ENCODE assay signal across 8 cellular contexts in the genomic region with DNA sequence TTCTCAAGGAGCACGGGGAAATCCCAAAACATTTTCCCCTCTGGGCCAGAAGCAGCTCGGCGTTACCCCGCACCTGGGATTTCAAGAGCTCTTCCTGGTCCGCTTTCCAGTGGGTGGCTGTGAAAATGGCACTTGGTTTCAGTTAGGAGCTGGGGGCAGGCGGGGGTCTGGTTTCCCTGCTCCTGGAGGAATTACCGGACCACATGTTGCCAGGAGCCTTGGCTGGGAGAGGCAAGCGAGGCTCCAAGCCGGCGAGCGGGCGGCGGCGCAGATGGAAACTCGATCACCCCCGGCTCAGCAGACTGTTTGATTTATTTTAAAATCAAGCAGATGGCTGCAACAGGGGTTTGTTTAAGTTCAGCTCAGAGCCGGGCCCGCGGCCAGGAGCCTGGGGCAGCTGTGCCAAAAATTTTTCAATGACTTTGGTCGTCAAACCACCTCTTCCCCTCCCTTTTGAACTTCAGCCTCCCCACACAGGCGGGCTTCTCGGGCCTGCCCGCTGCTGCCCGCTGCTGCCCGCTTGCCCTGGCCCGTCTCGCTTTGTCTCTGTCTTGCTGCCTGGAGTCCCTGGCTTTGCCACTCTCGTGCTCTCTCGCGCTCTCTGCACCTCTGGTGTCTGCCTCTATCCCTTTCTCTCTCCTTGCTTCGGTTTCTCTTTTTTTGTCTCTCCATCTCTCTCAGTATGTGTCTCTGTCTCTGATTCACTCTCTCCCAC.
DNase-seq lines count a peak whose midpoint lies in the region; ATAC-seq and TF ChIP-seq lines count a peak whose summit lies in the region.

No MANE protein-coding gene starts in this region.

- in situ Hi-C loops in Panc1 (cut with HindIII; ENCODE audit: low pct_unique_long_range_greater_than_20kb, low sequenced_read_pairs): no loop called here

- no peaks in the 10 kb centered on the region for H4K20me1 ChIP-seq in fibroblast of lung (ENCODE audit: control insufficient read depth, extremely low read depth, insufficient read depth, low read length)

- peak; percentile 86 for ATAC-seq in Panc1
- no peak for ATAC-seq in HG03045 (IDR thresholded peaks at IDR 0.05; ENCODE audit: unreplicated experiment)
- ATAC-seq in GM21825 (IDR thresholded peaks at IDR 0.05; ENCODE audit: unreplicated experiment): no peak

- H3K4me1 ChIP-seq in Panc1 (ENCODE audit: control insufficient read depth, insufficient read depth, low read length): peaks cover 18% of the 10 kb centered on the region
- peaks cover 16% of the 10 kb centered on the region for H3K4me1 ChIP-seq in fibroblast of lung (ENCODE audit: control insufficient read depth, extremely low read depth, insufficient read depth, low read length)

- H3K9me3 ChIP-seq in Panc1 (ENCODE audit: control insufficient read depth, insufficient read depth, low read depth, low read length) (no peaks in the 10 kb centered on the region), fibroblast of lung (ENCODE audit: control insufficient read depth, insufficient read depth, low read depth, low read length) (no peaks in the 10 kb centered on the region)

- H3K4me3 ChIP-seq in Panc1 (ENCODE audit: low read depth in 2 of 2, low read length in 2 of 2) (peak overlapping the region; percentile 11 to 33), fibroblast of lung (replicated peaks in 1 of 4; ENCODE audit: control extremely low read depth in 1 of 4, insufficient read depth in 1 of 4, low read depth in 3 of 4, low read length in 4 of 4) (peak overlapping the region in 1 of 4 experiments; percentile 46)

- POLR2A ChIA-PET in Panc1 (lab: Charles Lee): no interaction called here

- H3K36me3 ChIP-seq in Panc1 (ENCODE audit: control insufficient read depth, insufficient read depth, low read length): no peaks in the 10 kb centered on the region
- H3K36me3 ChIP-seq in fibroblast of lung (ENCODE audit: control insufficient read depth, insufficient read depth, low read length): no peaks in the 10 kb centered on the region

- H3K27me3 ChIP-seq in Panc1 (ENCODE audit: control insufficient read depth, insufficient read depth, low read length): no peaks in the 10 kb centered on the region
- H3K27me3 ChIP-seq in fibroblast of lung (ENCODE audit: control insufficient read depth, insufficient read depth, low read length): no peaks in the 10 kb centered on the region

- no peak overlapping the region for H2AFZ ChIP-seq in fibroblast of lung (ENCODE audit: low read length)

- peak overlapping the region; percentile 52 for H3K9ac ChIP-seq in fibroblast of lung (ENCODE audit: insufficient read depth, low read length)

- BruUV-seq in Panc1 (replicated peaks; lab: Mats Ljungman, UMichigan): no TSS peak

- H3K79me2 ChIP-seq in fibroblast of lung (ENCODE audit: control insufficient read depth, insufficient read depth, low read length): peaks cover 2% of the 10 kb centered on the region

- TF ChIP-seq CTCF in Panc1 (IDR thresholded peaks at IDR 0.05) (no peak), fibroblast of lung (conservative IDR thresholded peaks at IDR 0.05 in 1 of 2, IDR thresholded peaks at IDR 0.05 in 1 of 2; ENCODE audit: low read depth in 1 of 2, low read length in 2 of 2) (no peak)

- DNase-seq in GM04503 (ENCODE audit: low read depth) (peak; percentile 61), Panc1 (ENCODE audit: low read depth, low spot score) (no peak), fibroblast of lung (ENCODE audit: low read depth in 2 of 2) (peak; percentile 88 to 96), nucleus accumbens (lab: John Stamatoyannopoulos, UW) (peak in 41 of 56 donors; percentile 9 to 76 (median 38))
- DNase-seq in stimulated activated CD4-positive, alpha-beta T cell treated with anti-CD3 and anti-CD28 coated beads, Interleukin-4, amount 100 ng/mL, for 24 hours: no peak
- no peak for DNase-seq in stimulated activated CD4-positive, alpha-beta T cell treated with anti-CD3 and anti-CD28 coated beads, Interleukin-2, amount 100 ng/mL, for 24 hours

- H3K27ac ChIP-seq in Panc1 (ENCODE audit: low read length): peak overlapping the region; percentile 51
- H3K27ac ChIP-seq in fibroblast of lung (ENCODE audit: insufficient read depth, low read length): peak overlapping the region; percentile 71

- CTCF ChIA-PET in Panc1 (lab: Charles Lee): interaction anchor here (0.6 kb wide), 1 partner anchor 34 kb away, joined by 3 read pairs; no protein-coding TSS in a partner anchor

- peak overlapping the region; percentile 61 for H3K4me2 ChIP-seq in fibroblast of lung (ENCODE audit: extremely low read depth, insufficient read depth, low read length)

- intact Hi-C loops in Panc1 (cut with micrococcal nuclease; ENCODE audit: unreplicated experiment): no loop called here

Comparison
In these comparisons a context has a peak if more than half of its experiments do, and no peak if none do; other contexts are left out.
1. DNase-seq: peak in GM04503 (single experiment), fibroblast of lung (2 of 2) and nucleus accumbens (41 of 56); none in Panc1 (single experiment), stimulated activated CD4-positive, alpha-beta T cell treated with anti-CD3 and anti-CD28 coated beads, Interleukin-4, amount 100 ng/mL, for 24 hours (single experiment) and stimulated activated CD4-positive, alpha-beta T cell treated with anti-CD3 and anti-CD28 coated beads, Interleukin-2, amount 100 ng/mL, for 24 hours (0 of 2).